Comparison of ENCODE assay signal across 8 cellular contexts in genomic region chr13:23180711-23181110, GRCh38. TPM values are rescaled to one million over a fixed set of nuclear protein-coding genes. Genes with fewer than 3 reads are reported as not detected.
"Had no signal": no experiment of that assay in that cellular context is flagged by ENCODE, and none has a peak within 500 bp of the region (broad histone marks: within the 10 kb centered on the region; RNA-seq: fewer than 3 reads in every experiment).

Gene SGCG (plus strand): TSS chr13:23180979. CDS start chr13:23203695, 22,716 bp downstream.

- H3K4me1 ChIP-seq: suprapubic skin had no signal

- H3K36me3 ChIP-seq: suprapubic skin had no signal

- H3K27me3 ChIP-seq: suprapubic skin had no signal

- H3K4me3 ChIP-seq: suprapubic skin had no signal

- H3K9me3 ChIP-seq: suprapubic skin had no signal

- H3K27ac ChIP-seq: suprapubic skin had no signal

- DNase-seq: activated naive CD4-positive, alpha-beta T cell treated with anti-CD3 and anti-CD28 coated beads, Interleukin-2, amount 50 U/mL, for 16 hours; central memory CD4-positive, alpha-beta T cell; glutamatergic neuron; stimulated activated CD4-positive, alpha-beta T cell treated with anti-CD3 and anti-CD28 coated beads, Interleukin-12 subunit alpha, Interleukin-12 subunit beta, amount 100 ng/mL, for 4 hours; stimulated activated naive CD4-positive, alpha-beta T cell treated with Interleukin-2 at 50 U/mL for 16 hours had no signal

RNA-seq across cellular contexts. Expression of gene SGCG, which starts in this region (rescaled TPM):
- total RNA-seq: activated T-helper 2 cell treated with anti-CD3 and anti-CD28 coated beads, Interferon-gamma antibody, Interleukin-2, Interleukin-4, amounts not matched to agents 10 μg/mL and 5 μg/mL and 100 μg/mL, durations not matched to agents 14 hours and 24 hours and 36 hours; epithelial cell of proximal tubule had no signal
